ENCODE assay signal across 9 cellular contexts in genomic region chr7:50416509-50417299, GRCh38. TPM values are rescaled to one million over a fixed set of nuclear protein-coding genes. Genes with fewer than 3 reads are reported as not detected.
DNase-seq lines count a peak whose midpoint lies in the region; ATAC-seq and TF ChIP-seq lines count a peak whose summit lies in the region.
"Had no signal": no experiment of that assay in that cellular context is flagged by ENCODE, and none has a peak within 500 bp of the region (broad histone marks: within the 10 kb centered on the region; RNA-seq: fewer than 3 reads in every experiment).

No MANE protein-coding gene starts in this region.

- H3K36me3 Mint-ChIP-seq in activated B cell treated with CpG ODN at 0.5 μM for 24 hours (ENCODE audit: low read depth) = no peaks in the 10 kb centered on the region

- no peak overlapping the region; the same call in 1 of the 2 replicates for H3K27ac ChIP-seq in BLaER1
- H3K27ac ChIP-seq in esophagus squamous epithelium = no peak overlapping the region

- H3K4me1 ChIP-seq in BLaER1 = peaks cover 44% of the 10 kb centered on the region
- peaks cover 2 to 5% (median 3%) of the 10 kb centered on the region in 3 donors for H3K4me1 ChIP-seq in esophagus squamous epithelium

- TF ChIP-seq POLR2A in esophagus squamous epithelium (IDR thresholded peaks at IDR 0.05) = no peak

- WGBS in esophagus squamous epithelium, 2 donors = 48 to 56% methylated on average over 5 to 7 of the region's 7 CpGs

- H3K27me3 ChIP-seq in BLaER1 = no peaks in the 10 kb centered on the region
- H3K27me3 ChIP-seq in esophagus squamous epithelium = no peaks in the 10 kb centered on the region

- H3K36me3 ChIP-seq in BLaER1 = no peaks in the 10 kb centered on the region
- H3K36me3 ChIP-seq in esophagus squamous epithelium = no peaks in the 10 kb centered on the region

- POLR2A ChIA-PET in activated B cell treated with CpG ODN at 0.5 μM for 24 hours (lab: Charles Lee) = interaction anchor here (0.9 to 2.7 kb wide), 6 partner anchors 19 to 269 kb away, joined by 3 to 23 read pairs (median 4); no protein-coding TSS in a partner anchor

- H3K4me1 Mint-ChIP-seq in activated B cell treated with CpG ODN at 0.5 μM for 24 hours = peaks cover 65% of the 10 kb centered on the region

- peak; percentile 77 for ATAC-seq in GM19328 (IDR thresholded peaks at IDR 0.05; ENCODE audit: unreplicated experiment)
- ATAC-seq in HG03139 (IDR thresholded peaks at IDR 0.05; ENCODE audit: unreplicated experiment) = peak; percentile 79
- ATAC-seq in activated B cell treated with CpG ODN at 0.5 μM for 24 hours (ENCODE audit: low read depth) = peak; percentile 59

- H4K20me1 ChIP-seq in BLaER1 = no peaks in the 10 kb centered on the region

- H3K9me3 ChIP-seq in BLaER1 (no peaks in the 10 kb centered on the region), esophagus squamous epithelium (no peaks in the 10 kb centered on the region)

- peak overlapping the region; percentile 59 for H3K4me3 Mint-ChIP-seq in activated B cell treated with CpG ODN at 0.5 μM for 24 hours

- CTCF ChIA-PET in activated B cell treated with CpG ODN at 0.5 μM for 24 hours (lab: Charles Lee) = interaction anchor here (0.8 to 6.5 kb wide), 17 partner anchors 11 to 323 kb away, joined by 3 to 85 read pairs (median 9); partner anchors contain the start of gene ZPBP

- TF ChIP-seq CTCF in activated B cell treated with CpG ODN at 0.5 μM for 24 hours (IDR thresholded peaks at IDR 0.05) (no peak), esophagus squamous epithelium (IDR thresholded peaks at IDR 0.05) (no peak)

- DNase-seq in activated B cell treated with CpG ODN at 0.5 μM for 24 hours = no peak
- DNase-seq in esophagus squamous epithelium (lab: John Stamatoyannopoulos, UW) = no peak
- no peak for DNase-seq in dedifferentiated amniotic fluid mesenchymal stem cell (ENCODE audit: extremely low spot score)
- DNase-seq in NCI-H345 treated with DMSO at 0.1 percent for 48 hours (lab: John Stamatoyannopoulos, UW; ENCODE audit: unreplicated experiment) = no peak
- no peak for DNase-seq in stimulated activated CD4-positive, alpha-beta T cell treated with anti-CD3 and anti-CD28 coated beads, Interleukin-4, amount 100 ng/mL, for 4 hours
- DNase-seq: left cardiac atrium had no signal

- H3K9ac ChIP-seq in BLaER1 = no peak overlapping the region

- no peak overlapping the region for H3K4me3 ChIP-seq in BLaER1
- H3K4me3 ChIP-seq in esophagus squamous epithelium = no peak overlapping the region

- H3K9me3 Mint-ChIP-seq in activated B cell treated with CpG ODN at 0.5 μM for 24 hours = no peaks in the 10 kb centered on the region

- H3K4me2 ChIP-seq in BLaER1 = peak overlapping the region; percentile 63

- intact Hi-C loops in activated B cell treated with CpG ODN at 0.5 μM for 24 hours (cut with micrococcal nuclease) (loop anchor here (1.0 kb wide), 2 partner anchors 9 to 142 kb away; no protein-coding TSS in a partner anchor), esophagus squamous epithelium (cut with DNase I) (loop anchor here (5.0 kb wide), 1 partner anchor 209 kb away; no protein-coding TSS in a partner anchor)

- H3K27ac Mint-ChIP-seq in activated B cell treated with CpG ODN at 0.5 μM for 24 hours = peak overlapping the region; percentile 92

- H3K27me3 Mint-ChIP-seq in activated B cell treated with CpG ODN at 0.5 μM for 24 hours = no peaks in the 10 kb centered on the region

RNA-seq across cellular contexts. Expression of gene FIGNL1, which starts 33.4 kb away (rescaled TPM):
- 13.2 and 15.4 TPM in 2 replicates for total RNA-seq in activated B cell treated with CpG ODN at 0.5 μM for 24 hours
- total RNA-seq in esophagus squamous epithelium = 10 to 100 TPM in 3 of 4 donors, 1 to 10 TPM in 1; 6.6 to 22.8 (median 22.1) TPM
